In the genomic region with DNA sequence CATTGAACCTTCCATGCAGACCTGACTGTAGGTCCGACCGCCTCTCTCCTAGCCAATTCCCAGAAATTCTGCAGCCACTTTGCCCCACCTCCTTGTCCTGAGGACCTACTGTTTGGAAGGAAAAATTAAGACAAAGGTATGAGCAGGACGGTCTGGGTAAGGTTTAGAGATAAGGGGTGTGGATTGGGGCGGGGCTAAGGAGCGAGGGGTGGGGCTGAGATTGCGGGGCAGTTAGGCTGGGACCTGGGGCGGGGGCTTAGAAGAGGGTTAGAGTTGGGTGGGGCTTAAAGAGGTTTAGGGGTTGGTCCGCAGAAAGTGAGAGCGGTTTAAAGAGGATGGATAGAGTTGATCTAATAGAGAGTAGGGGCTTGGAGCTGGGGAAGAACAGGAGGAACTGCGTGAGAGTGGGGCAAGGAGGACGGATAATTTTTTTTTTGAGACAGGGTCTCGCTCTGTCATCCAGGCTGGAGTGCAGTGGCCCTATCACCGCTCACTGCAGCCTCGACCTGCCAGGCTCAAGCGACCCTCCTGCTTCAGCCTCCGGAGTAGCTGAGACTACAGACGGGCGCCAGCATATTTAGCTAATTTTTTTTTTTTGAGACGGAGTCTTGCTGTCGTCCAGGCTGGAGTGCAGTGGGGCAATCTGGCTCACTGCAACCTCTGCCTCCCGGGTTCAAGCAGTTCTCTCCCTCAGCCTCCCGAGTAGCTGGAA, we compare ENCODE assay signal across 8 cellular contexts. TPM values are rescaled to one million over a fixed set of nuclear protein-coding genes. Genes with fewer than 3 reads are reported as not detected.
A peak's percentile ranks its signal among the peaks of the same experiment; 100 is the strongest.
DNase-seq lines count a peak whose midpoint lies in the region; ATAC-seq and TF ChIP-seq lines count a peak whose summit lies in the region.

No MANE protein-coding gene starts in this region.

- peaks cover 0 to 4% (median 0%) of the 10 kb centered on the region in 11 experiments; a peak in 1 of 22 replicates for H3K9me3 ChIP-seq in BLaER1 treated with 17β-estradiol and CSF1 and Interleukin-3, amounts not matched to agents 10 nM and 100 nM (replicated peaks in 1 of 11)

- H3K4me1 ChIP-seq in BLaER1 treated with 17β-estradiol and CSF1 and Interleukin-3, amounts not matched to agents 10 nM and 100 nM, result peaks cover 42 to 65% (median 55%) of the 10 kb centered on the region in 10 experiments

- peak overlapping the region; percentile 72 to 95 (median 87) for H3K4me3 Mint-ChIP-seq in brain
- H3K4me3 Mint-ChIP-seq in natural killer cell treated with Interleukin-12 subunit alpha and Interleukin-12 subunit beta and Interleukin-15 and Interleukin-18, amount 100 ng/mL, for 72 hours, result peak overlapping the region; percentile 62

- peaks cover 0 to 5% (median 4%) of the 10 kb centered on the region in 5 experiments for H3K9me3 Mint-ChIP-seq in brain
- H3K9me3 Mint-ChIP-seq in natural killer cell treated with Interleukin-12 subunit alpha and Interleukin-12 subunit beta and Interleukin-15 and Interleukin-18, amount 100 ng/mL, for 72 hours, result peaks cover 2% of the 10 kb centered on the region

- peaks cover 23% of the 10 kb centered on the region for H3K36me3 Mint-ChIP-seq in brain
- H3K36me3 Mint-ChIP-seq in natural killer cell treated with Interleukin-12 subunit alpha and Interleukin-12 subunit beta and Interleukin-15 and Interleukin-18, amount 100 ng/mL, for 72 hours, result no peaks in the 10 kb centered on the region

- DNase-seq in HL-60 (ENCODE audit: low read depth in 1 of 2, low spot score in 1 of 2) (no peak), NCI-H345 treated with DMSO at 0.1 percent for 48 hours (lab: John Stamatoyannopoulos, UW; ENCODE audit: unreplicated experiment) (no peak), hypothalamus (lab: John Stamatoyannopoulos, UW) (no peak)
- DNase-seq in natural killer cell treated with Interleukin-12 subunit alpha and Interleukin-12 subunit beta and Interleukin-15 and Interleukin-18, amount 100 ng/mL, for 72 hours (ENCODE audit: low spot score), result no peak
- no peak for DNase-seq in stimulated activated naive CD4-positive, alpha-beta T cell (lab: John Stamatoyannopoulos, UW)
- DNase-seq in effector CD4-positive, alpha-beta T cell, result no peak

- no peaks in the 10 kb centered on the region for H3K27me3 ChIP-seq in BLaER1 treated with 17β-estradiol and CSF1 and Interleukin-3, amounts not matched to agents 10 nM and 100 nM
- H3K27me3 ChIP-seq in HL-60 (ENCODE audit: insufficient read depth, poor library complexity, severe bottlenecking), result no peaks in the 10 kb centered on the region

- peaks cover 8% of the 10 kb centered on the region for H3K27me3 Mint-ChIP-seq in brain
- no peaks in the 10 kb centered on the region for H3K27me3 Mint-ChIP-seq in natural killer cell treated with Interleukin-12 subunit alpha and Interleukin-12 subunit beta and Interleukin-15 and Interleukin-18, amount 100 ng/mL, for 72 hours

- peak overlapping the region; percentile 71 to 99 (median 92) for H3K4me2 ChIP-seq in BLaER1 treated with 17β-estradiol and CSF1 and Interleukin-3, amounts not matched to agents 10 nM and 100 nM

- H4K20me1 ChIP-seq in BLaER1 treated with 17β-estradiol and CSF1 and Interleukin-3, amounts not matched to agents 10 nM and 100 nM, result peaks cover 0 to 25% (median 22%) of the 10 kb centered on the region in 11 experiments; a peak in 12 of 22 replicates

- peaks cover 11 to 35% (median 25%) of the 10 kb centered on the region in 11 experiments; a peak in 20 of 22 replicates for H3K36me3 ChIP-seq in BLaER1 treated with 17β-estradiol and CSF1 and Interleukin-3, amounts not matched to agents 10 nM and 100 nM

- H3K4me3 ChIP-seq in BLaER1 treated with 17β-estradiol and CSF1 and Interleukin-3, amounts not matched to agents 10 nM and 100 nM, result peak overlapping the region; percentile 75 to 96 (median 87); a peak in 19 of 20 replicates
- H3K4me3 ChIP-seq in HL-60 (replicated peaks; ENCODE audit: insufficient read depth, low read length), result no peak overlapping the region

- peak overlapping the region; percentile 69 to 96 (median 90); a peak in 19 of 22 replicates for H3K9ac ChIP-seq in BLaER1 treated with 17β-estradiol and CSF1 and Interleukin-3, amounts not matched to agents 10 nM and 100 nM

- H3K4me1 Mint-ChIP-seq in brain, result peaks cover 49% of the 10 kb centered on the region
- H3K4me1 Mint-ChIP-seq in natural killer cell treated with Interleukin-12 subunit alpha and Interleukin-12 subunit beta and Interleukin-15 and Interleukin-18, amount 100 ng/mL, for 72 hours (ENCODE audit: low read depth in 2 of 2), result peaks cover 52 to 54% of the 10 kb centered on the region in 2 donors

- no peak for TF ChIP-seq CTCF in HL-60 (IDR thresholded peaks at IDR 0.05; ENCODE audit: insufficient read depth, low read length)
- no peak for TF ChIP-seq CTCF in brain (conservative IDR thresholded peaks at IDR 0.05)

- ATAC-seq in natural killer cell treated with Interleukin-12 subunit alpha and Interleukin-12 subunit beta and Interleukin-15 and Interleukin-18, amount 100 ng/mL, for 72 hours, result no peak

- peak overlapping the region; percentile 95 to 99 (median 98) for H3K27ac Mint-ChIP-seq in brain
- H3K27ac Mint-ChIP-seq in natural killer cell treated with Interleukin-12 subunit alpha and Interleukin-12 subunit beta and Interleukin-15 and Interleukin-18, amount 100 ng/mL, for 72 hours, result peak overlapping the region; percentile 88 to 95

- H3K27ac ChIP-seq in BLaER1 treated with 17β-estradiol and CSF1 and Interleukin-3, amounts not matched to agents 10 nM and 100 nM, result peak overlapping the region; percentile 86 to 95 (median 93); a peak in 20 of 22 replicates
- peak overlapping the region; percentile 87 for H3K27ac ChIP-seq in HL-60 (replicated peaks)

RNA-seq across cellular contexts. Expression of a gene that starts 1.7 kb away (rescaled TPM):
- 10.4 TPM for polyA plus RNA-seq in brain (ENCODE audit: insufficient read depth, low read depth, low replicate concordance)
- 10 to 100 TPM; 15.4 to 20.7 TPM for total RNA-seq in natural killer cell treated with Interleukin-12 subunit alpha and Interleukin-12 subunit beta and Interleukin-15 and Interleukin-18, amount 100 ng/mL, for 72 hours

RNA-seq across cellular contexts. Expression of a gene that starts 3.6 kb away (rescaled TPM):
- 20.5 TPM for polyA plus RNA-seq in brain (ENCODE audit: insufficient read depth, low read depth, low replicate concordance)
- total RNA-seq in natural killer cell treated with Interleukin-12 subunit alpha and Interleukin-12 subunit beta and Interleukin-15 and Interleukin-18, amount 100 ng/mL, for 72 hours, result 10 to 100 TPM; 10.6 to 14.7 TPM

RNA-seq across cellular contexts. Expression of a gene that starts 4.4 kb away (rescaled TPM):
- polyA plus RNA-seq in brain (ENCODE audit: insufficient read depth, low read depth, low replicate concordance), result 30.5 TPM
- total RNA-seq in natural killer cell treated with Interleukin-12 subunit alpha and Interleukin-12 subunit beta and Interleukin-15 and Interleukin-18, amount 100 ng/mL, for 72 hours, result 10 to 100 TPM; 11.8 to 15.8 TPM

RNA-seq across cellular contexts. Expression of a gene that starts 20.6 kb away (rescaled TPM):
- polyA plus RNA-seq in brain (ENCODE audit: insufficient read depth, low read depth, low replicate concordance), result 5.8 TPM
- total RNA-seq in natural killer cell treated with Interleukin-12 subunit alpha and Interleukin-12 subunit beta and Interleukin-15 and Interleukin-18, amount 100 ng/mL, for 72 hours, result 1 to 10 TPM; 2.6 to 4.5 TPM

RNA-seq across cellular contexts. Expression of a gene that starts 23.1 kb away (rescaled TPM):
- polyA plus RNA-seq in brain (ENCODE audit: insufficient read depth, low read depth, low replicate concordance), result 16.2 TPM
- total RNA-seq in natural killer cell treated with Interleukin-12 subunit alpha and Interleukin-12 subunit beta and Interleukin-15 and Interleukin-18, amount 100 ng/mL, for 72 hours, result 10 to 100 TPM in 1 of 2 donors, 1 to 10 TPM in 1; 6.5 to 10.2 TPM
